17 cellular contexts compared by ENCODE assay signal in the genomic region with DNA sequence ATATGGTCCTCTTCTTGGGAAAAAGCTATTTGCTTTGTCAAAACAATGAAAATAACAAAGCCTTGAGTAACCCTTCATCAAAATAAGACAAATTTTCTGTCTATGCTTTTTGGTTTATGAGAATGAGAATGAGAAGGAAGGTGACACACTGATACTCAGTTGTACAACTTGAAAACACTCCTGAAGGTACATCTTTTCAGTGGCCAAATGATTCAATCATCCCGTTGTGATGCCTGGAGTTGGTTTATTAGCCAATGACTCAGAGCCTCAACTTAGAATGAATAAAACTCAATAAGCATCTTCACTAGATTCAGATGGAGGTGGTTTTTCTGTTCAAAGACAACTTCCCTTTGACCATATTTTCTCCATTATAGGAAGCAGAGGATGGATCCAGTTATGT. TPM values are rescaled to one million over a fixed set of nuclear protein-coding genes. Genes with fewer than 3 reads are reported as not detected.
DNase-seq lines count a peak whose midpoint lies in the region; ATAC-seq and TF ChIP-seq lines count a peak whose summit lies in the region.
"Had no signal": no experiment of that assay in that cellular context is flagged by ENCODE, and none has a peak within 500 bp of the region (broad histone marks: within the 10 kb centered on the region; RNA-seq: fewer than 3 reads in every experiment).

No MANE protein-coding gene starts in this region.

- H3K27me3 ChIP-seq in SK-N-SH (ENCODE audit: insufficient read depth) (no peaks in the 10 kb centered on the region), mammary epithelial cell (ENCODE audit: insufficient read depth, low read length) (no peaks in the 10 kb centered on the region), MM.1S (replicated peaks; ENCODE audit: insufficient read depth, low read length) (no peaks in the 10 kb centered on the region)
- H3K27me3 ChIP-seq: stomach, tibial nerve had no signal

- H3F3A ChIP-seq in SK-N-SH (replicated peaks; ENCODE audit: insufficient read depth): peaks cover 6% of the 10 kb centered on the region
- H3F3A ChIP-seq in MM.1S (ENCODE audit: insufficient read depth, low read length): 0 out of 2 replicates have a peak, but pooled peaks cover 6% of the 10 kb centered on the region

- intact Hi-C loops in mammary epithelial cell (cut with micrococcal nuclease): loop anchor here (1.0 kb wide), 1 partner anchor 7 kb away; no protein-coding TSS in a partner anchor
- intact Hi-C loops in MCF 10A (cut with micrococcal nuclease): no loop called here

- POLR2A ChIA-PET in SK-N-SH (lab: Yijun Ruan, JAX) (no interaction called here), MCF 10A (lab: Yijun Ruan, JAX) (interaction anchor here (0.6 to 1.4 kb wide), 4 partner anchors 8 to 826 kb away, joined by 3 to 7 read pairs (median 3); a partner anchor contains a TSS)

- peak overlapping the region in 1 of 2 experiments; percentile 6; a peak in 1 of 4 replicates for H3K27ac ChIP-seq in SK-N-SH (ENCODE audit: low read depth in 2 of 2, low read length in 1 of 2)
- H3K27ac ChIP-seq in mammary epithelial cell (ENCODE audit: insufficient read depth, low read depth, low read length): no peak overlapping the region
- H3K27ac ChIP-seq in epithelial cell of prostate: peak overlapping the region; percentile 18
- no peak overlapping the region for H3K27ac ChIP-seq in MM.1S (ENCODE audit: low read length)
- H3K27ac ChIP-seq: 22Rv1, tibial nerve had no signal

- no peaks in the 10 kb centered on the region for H3K9me3 Mint-ChIP-seq in MCF 10A (ENCODE audit: unreplicated experiment)
- no peaks in the 10 kb centered on the region for H3K9me3 Mint-ChIP-seq in stimulated activated effector memory CD8-positive, alpha-beta T cell treated with anti-CD3 and anti-CD28 coated beads, Interleukin-12 subunit alpha, Interleukin-12 subunit beta, amount 100 ng/mL, for 72 hours

- WGBS in SK-N-SH (ENCODE audit: low lambda C conversion rate): 31% methylated on average over 1 of the region's 1 CpG
- 64% methylated on average over 1 of the region's 1 CpG for WGBS in mammary epithelial cell (ENCODE audit: low coverage, missing lambda C conversion rate)

- H3K27ac Mint-ChIP-seq in MCF 10A (ENCODE audit: low read depth, unreplicated experiment): no peak overlapping the region
- peak overlapping the region; percentile 23 for H3K27ac Mint-ChIP-seq in stimulated activated effector memory CD8-positive, alpha-beta T cell treated with anti-CD3 and anti-CD28 coated beads, Interleukin-12 subunit alpha, Interleukin-12 subunit beta, amount 100 ng/mL, for 72 hours
- H3K27ac Mint-ChIP-seq: activated naive CD8-positive, alpha-beta T cell treated with anti-CD3 and anti-CD28 coated beads, Interleukin-2, amount 10 ng/mL, durations not matched to agents 7 days and 5 days had no signal

- no peak overlapping the region for H3K4me2 ChIP-seq in SK-N-SH
- no peak overlapping the region for H3K4me2 ChIP-seq in mammary epithelial cell (ENCODE audit: insufficient read depth, low read depth, low read length)
- H3K4me2 ChIP-seq in MM.1S (ENCODE audit: low read depth, low read length): no peak overlapping the region

- TF ChIP-seq CTCF in SK-N-SH (IDR thresholded peaks at IDR 0.05): no peak
- no peak for TF ChIP-seq CTCF in mammary epithelial cell (conservative IDR thresholded peaks at IDR 0.05 in 1 of 2, IDR thresholded peaks at IDR 0.05 in 1 of 2; ENCODE audit: extremely low read depth in 1 of 2, insufficient read depth in 1 of 2, low read depth in 1 of 2, low read length in 2 of 2)
- TF ChIP-seq CTCF in MCF 10A (IDR thresholded peaks at IDR 0.05; ENCODE audit: unreplicated experiment): no peak
- TF ChIP-seq CTCF in MM.1S (IDR thresholded peaks at IDR 0.05; ENCODE audit: low read length): no peak

- in situ Hi-C loops in mammary epithelial cell (cut with MboI; ENCODE audit: low sequenced_read_pairs in 2 of 2): no loop called here

- H3K36me3 ChIP-seq in SK-N-SH (replicated peaks in 1 of 2; ENCODE audit: control insufficient read depth in 1 of 2, insufficient read depth in 2 of 2, low read length in 1 of 2): no peaks in the 10 kb centered on the region
- no peaks in the 10 kb centered on the region for H3K36me3 ChIP-seq in mammary epithelial cell (ENCODE audit: insufficient read depth, low read length)
- no peaks in the 10 kb centered on the region for H3K36me3 ChIP-seq in MM.1S (replicated peaks; ENCODE audit: insufficient read depth, low read length)
- H3K36me3 ChIP-seq: stomach, tibial nerve had no signal

- H4K20me1 ChIP-seq in SK-N-SH (ENCODE audit: insufficient read depth) (no peaks in the 10 kb centered on the region), mammary epithelial cell (ENCODE audit: insufficient read depth, low read length) (no peaks in the 10 kb centered on the region), MM.1S (ENCODE audit: insufficient read depth, low read length) (no peaks in the 10 kb centered on the region)

- peaks cover 5% of the 10 kb centered on the region for H3K4me1 Mint-ChIP-seq in MCF 10A (ENCODE audit: insufficient read depth, unreplicated experiment)
- peaks cover 15% of the 10 kb centered on the region for H3K4me1 Mint-ChIP-seq in stimulated activated effector memory CD8-positive, alpha-beta T cell treated with anti-CD3 and anti-CD28 coated beads, Interleukin-12 subunit alpha, Interleukin-12 subunit beta, amount 100 ng/mL, for 72 hours

- CTCF ChIA-PET in SK-N-SH (lab: Yijun Ruan, JAX) (interaction anchor here (1.0 kb wide), 1 partner anchor 11 kb away, joined by 3 read pairs; no protein-coding TSS in a partner anchor), mammary epithelial cell (lab: Charles Lee; ENCODE audit: low non-redundant PET) (no interaction called here), MCF 10A (lab: Yijun Ruan, JAX) (interaction anchor here (0.5 to 1.2 kb wide), 4 partner anchors 20 to 1826 kb away, joined by 3 to 4 read pairs (median 3); no protein-coding TSS in a partner anchor)

- H3K9me3 ChIP-seq in SK-N-SH: no peaks in the 10 kb centered on the region
- H3K9me3 ChIP-seq in mammary epithelial cell (replicated peaks; ENCODE audit: insufficient read depth, low read length): no peaks in the 10 kb centered on the region
- no peaks in the 10 kb centered on the region for H3K9me3 ChIP-seq in MM.1S (replicated peaks; ENCODE audit: insufficient read depth, low read length)
- H3K9me3 ChIP-seq: stomach, tibial nerve had no signal

- no peak for TF ChIP-seq EP300 in SK-N-SH (IDR thresholded peaks at IDR 0.05; ENCODE audit: borderline replicate concordance in 1 of 2, low read depth in 1 of 2, low read length in 1 of 2)

- DNase-seq in SK-N-SH (no peak), mammary epithelial cell (peak; percentile 57), MCF 10A (ENCODE audit: unreplicated experiment) (no peak), epithelial cell of prostate (ENCODE audit: low read depth, low spot score) (peak; percentile 62), MM.1S (no peak), GOT3 (lab: John Stamatoyannopoulos, UW) (no peak)
- no peak for DNase-seq in stimulated activated effector memory CD8-positive, alpha-beta T cell treated with anti-CD3 and anti-CD28 coated beads, Interleukin-12 subunit alpha, Interleukin-12 subunit beta, amount 100 ng/mL, for 72 hours (ENCODE audit: low spot score in 2 of 2)
- DNase-seq: activated CD4-positive, alpha-beta T cell treated with anti-CD3 and anti-CD28 coated beads for 1 hour; activated naive CD8-positive, alpha-beta T cell treated with anti-CD3 and anti-CD28 coated beads, Interleukin-2, amount 10 ng/mL, durations not matched to agents 7 days and 5 days; NCI-H1048; NCI-H187; stimulated activated CD4-positive, alpha-beta T cell treated with anti-CD3 and anti-CD28 coated beads, Interleukin-2, amount 100 ng/mL, for 48 hours had no signal

- H3K4me3 ChIP-seq in SK-N-SH (ENCODE audit: low read depth in 2 of 2, low read length in 1 of 2) (no peak overlapping the region), mammary epithelial cell (replicated peaks in 1 of 3; ENCODE audit: insufficient read depth in 1 of 3, low read depth in 2 of 3, low read length in 3 of 3) (no peak overlapping the region), MM.1S (ENCODE audit: low read length) (no peak overlapping the region)
- H3K4me3 ChIP-seq: stomach, tibial nerve had no signal

- H3K9ac ChIP-seq in SK-N-SH (no peak overlapping the region), mammary epithelial cell (ENCODE audit: insufficient read depth, low read length) (no peak overlapping the region), MM.1S (ENCODE audit: low read length) (no peak overlapping the region)

- no peaks in the 10 kb centered on the region for H3K27me3 Mint-ChIP-seq in MCF 10A (ENCODE audit: insufficient read depth, unreplicated experiment)

- dilution Hi-C loops in mammary epithelial cell (cut with HindIII; ENCODE audit: low sequenced_read_pairs): no loop called here

- H3K4me3 Mint-ChIP-seq in MCF 10A (ENCODE audit: unreplicated experiment): no peak overlapping the region
- H3K4me3 Mint-ChIP-seq in stimulated activated effector memory CD8-positive, alpha-beta T cell treated with anti-CD3 and anti-CD28 coated beads, Interleukin-12 subunit alpha, Interleukin-12 subunit beta, amount 100 ng/mL, for 72 hours: no peak overlapping the region
- H3K4me3 Mint-ChIP-seq: activated naive CD8-positive, alpha-beta T cell treated with anti-CD3 and anti-CD28 coated beads, Interleukin-2, amount 10 ng/mL, durations not matched to agents 7 days and 5 days had no signal

- H3K4me1 ChIP-seq in SK-N-SH (ENCODE audit: control insufficient read depth in 1 of 2, insufficient read depth in 2 of 2, low read depth in 1 of 2, low read length in 1 of 2): peaks cover 2 to 16% of the 10 kb centered on the region in 2 experiments; a peak in 2 of 4 replicates
- H3K4me1 ChIP-seq in mammary epithelial cell (ENCODE audit: insufficient read depth, low read length): peaks cover 14% of the 10 kb centered on the region
- H3K4me1 ChIP-seq in MM.1S (ENCODE audit: low read length): peaks cover 13% of the 10 kb centered on the region; the same call in 1 of the 2 replicates

- TF ChIP-seq RAD21 in SK-N-SH (IDR thresholded peaks at IDR 0.05; ENCODE audit: low read length): no peak

- H2AFZ ChIP-seq in SK-N-SH (ENCODE audit: low read depth): no peak overlapping the region
- no peak overlapping the region for H2AFZ ChIP-seq in mammary epithelial cell (ENCODE audit: low read depth, low read length)
- no peak overlapping the region for H2AFZ ChIP-seq in MM.1S (ENCODE audit: low read length)

- H3K36me3 Mint-ChIP-seq in MCF 10A (ENCODE audit: insufficient read depth, unreplicated experiment): no peaks in the 10 kb centered on the region
- H3K36me3 Mint-ChIP-seq in stimulated activated effector memory CD8-positive, alpha-beta T cell treated with anti-CD3 and anti-CD28 coated beads, Interleukin-12 subunit alpha, Interleukin-12 subunit beta, amount 100 ng/mL, for 72 hours: no peaks in the 10 kb centered on the region

- H3K79me2 ChIP-seq in SK-N-SH (ENCODE audit: insufficient read depth) (no peaks in the 10 kb centered on the region), mammary epithelial cell (ENCODE audit: insufficient read depth, low read length) (no peaks in the 10 kb centered on the region), MM.1S (ENCODE audit: low read length) (no peaks in the 10 kb centered on the region)

- no TSS peak for BruUV-seq in mammary epithelial cell (replicated peaks; lab: Mats Ljungman, UMichigan)
- BruUV-seq in MCF 10A (replicated peaks; lab: Mats Ljungman, UMichigan): no TSS peak

- H3K9me2 ChIP-seq in SK-N-SH (no peaks in the 10 kb centered on the region), MM.1S (replicated peaks; ENCODE audit: insufficient read depth, low read length) (no peaks in the 10 kb centered on the region)

- 0 out of 3 replicates have a peak, but pooled peaks have one; percentile 18 for ATAC-seq in SK-N-SH treated with all-trans-retinoic acid at 6 μM for 48 hours
- ATAC-seq in stimulated activated effector memory CD8-positive, alpha-beta T cell treated with anti-CD3 and anti-CD28 coated beads, Interleukin-12 subunit alpha, Interleukin-12 subunit beta, amount 100 ng/mL, for 72 hours: peak; percentile 78
- ATAC-seq: Right ventricle myocardium inferior had no signal

RNA-seq across cellular contexts. Expression of a gene that starts 7.8 kb away (rescaled TPM):
- polyA plus RNA-seq in SK-N-SH (2012; rRNA removed) (221 and 299 TPM in 2 replicates), mammary epithelial cell (607 TPM)
- polyA plus RNA-seq in SK-N-SH (2012; cell fraction: cytosol; rRNA removed): 260 and 283 TPM in 2 replicates
- 165 and 178 TPM in 2 replicates for polyA plus RNA-seq in SK-N-SH (2012; cell fraction: nucleus; rRNA removed)
- total RNA-seq in mammary epithelial cell (100 to 1,000 TPM; 285 to 340 TPM), MCF 10A (2022) (122 and 140 TPM in 2 replicates)
- polyA minus RNA-seq in mammary epithelial cell: 279 TPM

RNA-seq across cellular contexts. Expression of a gene that starts 57.2 kb away (rescaled TPM):
- 10.3 and 11.3 TPM in 2 replicates for polyA plus RNA-seq in SK-N-SH (2012; rRNA removed)
- 6.1 and 7.6 TPM in 2 replicates for polyA plus RNA-seq in SK-N-SH (2012; cell fraction: cytosol; rRNA removed)
- 30.6 and 31.1 TPM in 2 replicates for polyA plus RNA-seq in SK-N-SH (2012; cell fraction: nucleus; rRNA removed)
- total RNA-seq in mammary epithelial cell: 10 to 100 TPM; 10.3 to 12.7 TPM
- 7.2 TPM for polyA plus RNA-seq in mammary epithelial cell
- polyA minus RNA-seq in mammary epithelial cell: 16.5 TPM
- total RNA-seq in MCF 10A (2022): 16.5 and 18.4 TPM in 2 replicates

Comparison
In these comparisons a context has a peak if more than half of its experiments do, and no peak if none do; other contexts are left out.
1. DNase-seq: peak in mammary epithelial cell (single experiment) and epithelial cell of prostate (single experiment); none in SK-N-SH (single experiment), MCF 10A (single experiment), stimulated activated effector memory CD8-positive, alpha-beta T cell treated with anti-CD3 and anti-CD28 coated beads, Interleukin-12 subunit alpha, Interleukin-12 subunit beta, amount 100 ng/mL, for 72 hours (0 of 2), MM.1S (single experiment) and GOT3 (single experiment).